In the genomic region with DNA sequence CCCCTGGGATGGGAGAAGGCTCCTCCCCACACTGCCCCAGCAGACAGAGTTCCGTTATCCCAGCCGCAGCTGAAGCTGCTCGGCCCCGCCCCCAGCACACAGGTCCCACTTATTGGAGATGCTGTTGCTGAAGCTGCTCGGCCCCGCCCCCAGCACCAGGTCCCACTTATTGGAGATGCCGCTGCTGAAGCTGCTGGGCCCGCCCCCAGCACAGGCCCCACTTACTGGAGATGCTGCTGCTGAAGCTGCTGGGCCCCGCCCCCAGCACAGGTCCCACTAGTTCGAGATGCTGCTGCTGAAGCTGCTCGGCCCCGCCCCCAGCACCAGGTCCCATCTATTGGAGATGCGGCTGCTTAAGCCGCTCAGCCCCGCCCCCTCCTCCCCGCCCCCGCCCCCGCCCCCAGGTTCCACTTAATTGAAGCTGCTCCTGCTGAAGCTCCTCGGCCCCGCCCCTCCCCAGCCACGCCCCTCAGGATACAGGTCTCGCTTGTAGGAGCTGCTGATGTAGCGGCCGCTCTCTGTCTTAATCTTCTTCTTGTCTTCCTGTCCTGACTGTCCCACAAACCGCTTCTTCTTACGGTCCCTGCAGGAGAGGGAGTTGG, we compare ENCODE assay signal across 6 cellular contexts.
DNase-seq lines count a peak whose midpoint lies in the region; ATAC-seq lines count a peak whose summit lies in the region.

No MANE protein-coding gene starts in this region.

- DNase-seq in DMS53 (lab: John Stamatoyannopoulos, UW) (peak; percentile 89), NCI-H1048 (lab: John Stamatoyannopoulos, UW) (peak; percentile 95), cerebellar cortex (ENCODE audit: low spot score) (peak; percentile 68), T-helper 1 cell (no peak)

- ATAC-seq in GM21825 (IDR thresholded peaks at IDR 0.05; ENCODE audit: unreplicated experiment): no peak
- no peak for ATAC-seq in HG03342 (IDR thresholded peaks at IDR 0.05; ENCODE audit: unreplicated experiment)

Comparison
In these comparisons a context has a peak if more than half of its experiments do, and no peak if none do; other contexts are left out.
1. DNase-seq: peak in DMS53 (single experiment), NCI-H1048 (single experiment) and cerebellar cortex (single experiment); none in T-helper 1 cell (0 of 5).